9 cellular contexts compared by ENCODE assay signal in the genomic region with DNA sequence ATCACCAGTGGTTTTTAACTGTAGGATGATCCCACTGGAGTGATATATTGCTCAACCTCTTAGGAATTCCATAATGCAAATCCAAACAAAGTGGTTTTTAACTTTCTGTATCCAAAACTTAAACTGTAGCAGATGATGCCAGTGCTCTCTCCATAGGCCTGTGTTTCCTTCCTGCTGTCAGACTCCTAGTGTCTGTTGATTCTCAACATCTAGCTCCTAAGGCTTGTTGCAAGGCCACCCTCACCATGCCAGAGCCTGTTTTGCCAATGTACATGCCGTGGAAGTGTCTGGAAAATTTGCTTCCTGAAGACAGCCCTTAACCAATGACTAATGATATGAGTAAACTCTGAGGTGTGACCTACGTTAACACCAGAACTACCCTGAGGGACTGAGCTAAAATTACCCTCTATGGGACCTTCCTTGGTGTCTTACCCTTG. TPM values are rescaled to one million over a fixed set of nuclear protein-coding genes. Genes with fewer than 3 reads are reported as not detected.
DNase-seq lines count a peak whose midpoint lies in the region; ATAC-seq, FAIRE-seq and TF ChIP-seq lines count a peak whose summit lies in the region.
"Had no signal": no experiment of that assay in that cellular context is flagged by ENCODE, and none has a peak within 500 bp of the region (broad histone marks: within the 10 kb centered on the region; RNA-seq: fewer than 3 reads in every experiment).

No MANE protein-coding gene starts in this region.

- peaks cover 8 to 58% (median 46%) of the 10 kb centered on the region in 3 donors for H3K36me3 Mint-ChIP-seq in naive thymus-derived CD8-positive, alpha-beta T cell

- H3K27me3 Mint-ChIP-seq in naive thymus-derived CD8-positive, alpha-beta T cell: no peaks in the 10 kb centered on the region
- H3K27me3 Mint-ChIP-seq: activated naive CD8-positive, alpha-beta T cell had no signal

- H3K4me3 Mint-ChIP-seq in naive thymus-derived CD8-positive, alpha-beta T cell: peak overlapping the region in 1 of 10 donors; percentile 6
- H3K4me3 Mint-ChIP-seq: activated naive CD8-positive, alpha-beta T cell had no signal

- no peak for FAIRE-seq in GM12891 (lab: Jason Lieb, UNC)

- POLR2A ChIA-PET in naive thymus-derived CD8-positive, alpha-beta T cell (lab: Charles Lee): interaction anchor here (1.2 kb wide), 1 partner anchor 10 kb away, joined by 3 read pairs; no protein-coding TSS in a partner anchor

- no peak for TF ChIP-seq POLR2A in GM12891 (IDR thresholded peaks at IDR 0.05; ENCODE audit: low read depth, low read length)

- in situ Hi-C loops in Caki2 (cut with HindIII; ENCODE audit: low pct_unique_long_range_greater_than_20kb, low sequenced_read_pairs): no loop called here

- H3K4me1 Mint-ChIP-seq in naive thymus-derived CD8-positive, alpha-beta T cell: peaks cover 20 to 61% (median 50%) of the 10 kb centered on the region in 4 donors

- H3K27ac Mint-ChIP-seq in naive thymus-derived CD8-positive, alpha-beta T cell: peak overlapping the region in 6 of 10 donors; percentile 14 to 71 (median 48)

- ATAC-seq in naive thymus-derived CD8-positive, alpha-beta T cell: no peak
- ATAC-seq in HG03442 (IDR thresholded peaks at IDR 0.05; ENCODE audit: unreplicated experiment): no peak

- H3K9me3 Mint-ChIP-seq in naive thymus-derived CD8-positive, alpha-beta T cell: peaks cover 0 to 3% (median 0%) of the 10 kb centered on the region in 9 donors

- peak; percentile 44 for DNase-seq in Caki2 (ENCODE audit: low read depth)
- peak; percentile 95 for DNase-seq in NCI-H226
- DNase-seq in dermis blood vessel endothelial cell: peak; percentile 54
- no peak for DNase-seq in naive thymus-derived CD8-positive, alpha-beta T cell
- DNase-seq in GM12891 (ENCODE audit: insufficient read length, low spot score): no peak
- no peak for DNase-seq in NCI-H1417 (lab: John Stamatoyannopoulos, UW)
- no peak for DNase-seq in activated naive CD4-positive, alpha-beta T cell (lab: John Stamatoyannopoulos, UW)

TF ChIP-seq in GM12891, 5 proteins besides CTCF, POLR2A, EP300 and RAD21:
- TF ChIP-seq PAX5 (IDR thresholded peaks at IDR 0.05; ENCODE audit: insufficient read depth, low read length, severe bottlenecking): no peak
- no peak for TF ChIP-seq SPI1 (IDR thresholded peaks at IDR 0.05; ENCODE audit: low read depth, low read length)
- no peak for TF ChIP-seq POU2F2 (IDR thresholded peaks at IDR 0.05; ENCODE audit: low read depth, low read length)
- TF ChIP-seq POLR2AphosphoS5 (IDR thresholded peaks at IDR 0.05; ENCODE audit: low read depth, low read length): no peak
- no peak for TF ChIP-seq TAF1 (IDR thresholded peaks at IDR 0.05; ENCODE audit: low read depth, low read length)
TF ChIP-seq in GM12891: peak in this region for 0.

RNA-seq across cellular contexts. Expression of gene C1GALT1, which starts 39.3 kb away (rescaled TPM):
- 10.2 and 24.4 TPM in 2 replicates for total RNA-seq in Caki2 (2014; rRNA removed; shearing (Covaris generic); ENCODE audit: low replicate concordance)
- 27.6 and 45.5 TPM in 2 replicates for total RNA-seq in dermis blood vessel endothelial cell
- total RNA-seq in naive thymus-derived CD8-positive, alpha-beta T cell: 10 to 100 TPM; 64.6 to 65.4 TPM
- polyA plus RNA-seq in naive thymus-derived CD8-positive, alpha-beta T cell: 10 to 100 TPM; 41.7 to 72.6 (median 63.4) TPM
- 4.9 TPM for polyA plus RNA-seq in GM12891 (2012; ENCODE audit: low read depth, missing spikeins)

Comparison
In these comparisons a context has a peak if more than half of its experiments do, and no peak if none do; other contexts are left out.
1. DNase-seq: peak in Caki2 (single experiment), NCI-H226 (single experiment) and dermis blood vessel endothelial cell (single experiment); none in naive thymus-derived CD8-positive, alpha-beta T cell (0 of 10), GM12891 (single experiment), NCI-H1417 (0 of 3) and activated naive CD4-positive, alpha-beta T cell (0 of 4).